ENCODE assay signal across 19 cellular contexts in the genomic region with DNA sequence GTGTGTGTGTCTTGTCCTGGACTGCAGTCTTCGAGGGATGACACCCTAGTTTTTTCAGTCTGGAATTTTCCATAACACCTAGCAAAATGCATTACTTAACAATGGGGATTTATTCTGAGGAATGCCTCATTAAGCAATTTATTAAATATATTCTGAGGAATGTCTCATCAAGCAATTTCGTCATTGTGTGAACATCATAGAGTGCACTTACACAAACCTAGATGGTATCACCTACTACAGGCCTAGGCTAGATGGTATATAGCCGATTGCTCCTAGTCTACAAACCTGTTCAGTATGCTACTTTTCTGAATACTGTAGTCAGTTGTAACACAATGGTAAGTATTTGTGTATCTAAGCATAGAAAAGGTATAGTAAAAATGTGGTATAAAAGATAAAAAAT.
"Had no signal": no experiment of that assay in that cellular context is flagged by ENCODE, and none has a peak within 500 bp of the region (broad histone marks: within the 10 kb centered on the region; RNA-seq: fewer than 3 reads in every experiment).

No MANE protein-coding gene starts in this region.

- H3K36me3 Mint-ChIP-seq: naive B cell; stimulated activated effector memory CD8-positive, alpha-beta T cell treated with anti-CD3 and anti-CD28 coated beads, Interleukin-12 subunit alpha, Interleukin-12 subunit beta, amount 100 ng/mL, for 72 hours had no signal

- H3K27me3 ChIP-seq: testis, tibial nerve, upper lobe of right lung had no signal

- H3K9me3 Mint-ChIP-seq: central memory CD8-positive, alpha-beta T cell; effector memory CD8-positive, alpha-beta T cell; nephron; stimulated activated effector memory CD8-positive, alpha-beta T cell treated with anti-CD3 and anti-CD28 coated beads, Interleukin-12 subunit alpha, Interleukin-12 subunit beta, amount 100 ng/mL, for 72 hours had no signal

- H3K4me3 Mint-ChIP-seq: central memory CD8-positive, alpha-beta T cell; effector memory CD8-positive, alpha-beta T cell; naive B cell; stimulated activated effector memory CD8-positive, alpha-beta T cell treated with anti-CD3 and anti-CD28 coated beads, Interleukin-12 subunit alpha, Interleukin-12 subunit beta, amount 100 ng/mL, for 72 hours had no signal

- H3K9me3 ChIP-seq: left lung, lower lobe of right lung, testis, tibial nerve, upper lobe of right lung had no signal

- H3K27ac ChIP-seq: foreskin keratinocyte, upper lobe of right lung had no signal

- H3K4me3 ChIP-seq: left lung, lower lobe of right lung, tibial nerve had no signal

- H3K36me3 ChIP-seq: left lung, lower lobe of right lung, tibial nerve, upper lobe of right lung had no signal

- DNase-seq: effector memory CD8-positive, alpha-beta T cell; foreskin keratinocyte; head of caudate nucleus; hypothalamus; islet precursor cell; left lung; lower lobe of right lung; mesenchymal stem cell; naive B cell; posterior cingulate gyrus; stimulated activated CD4-positive, alpha-beta T cell treated with anti-CD3 and anti-CD28 coated beads, Interleukin-4, amount 100 ng/mL, for 1 hour; stimulated activated CD8-positive, alpha-beta memory T cell treated with anti-CD3 and anti-CD28 coated beads, Interleukin-4, amount 100 ng/mL, for 48 hours; stimulated activated naive CD8-positive, alpha-beta T cell treated with anti-CD3 and anti-CD28 coated beads, Interleukin-15, Interleukin-2, amounts not matched to agents 100 U/mL and 50 U/mL, for 24 hours; testis; upper lobe of right lung had no signal

- H3K27ac Mint-ChIP-seq: effector memory CD8-positive, alpha-beta T cell; naive B cell; nephron; stimulated activated effector memory CD8-positive, alpha-beta T cell treated with anti-CD3 and anti-CD28 coated beads, Interleukin-12 subunit alpha, Interleukin-12 subunit beta, amount 100 ng/mL, for 72 hours had no signal

- H3K4me1 Mint-ChIP-seq: central memory CD8-positive, alpha-beta T cell had no signal
